ENCODE assay signal across 9 cellular contexts in the genomic region with DNA sequence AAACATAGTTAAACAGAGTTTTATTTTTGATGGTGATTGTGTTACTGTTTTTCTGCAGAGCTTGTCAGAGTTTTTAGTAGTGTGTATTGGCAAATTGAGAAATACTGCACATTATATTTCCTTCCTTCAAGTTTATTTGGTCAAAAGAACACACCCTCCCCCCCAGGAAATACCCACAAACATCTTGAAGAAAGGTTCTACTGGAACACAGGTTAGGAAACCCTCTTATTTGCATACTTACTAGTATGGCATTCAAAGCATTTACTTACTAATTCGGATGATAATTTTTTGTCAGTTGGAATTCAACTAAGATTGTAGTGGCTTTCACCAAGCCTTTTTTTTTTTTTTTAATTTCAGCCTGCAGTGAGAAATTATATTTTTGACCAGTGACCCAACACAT. TPM values are rescaled to one million over a fixed set of nuclear protein-coding genes. Genes with fewer than 3 reads are reported as not detected.
DNase-seq lines count a peak whose midpoint lies in the region; ATAC-seq, FAIRE-seq and TF ChIP-seq lines count a peak whose summit lies in the region.
"Had no signal": no experiment of that assay in that cellular context is flagged by ENCODE, and none has a peak within 500 bp of the region (broad histone marks: within the 10 kb centered on the region; RNA-seq: fewer than 3 reads in every experiment).

No MANE protein-coding gene starts in this region.

- peak overlapping the region; percentile 81 for H3K27ac Mint-ChIP-seq in activated CD8-positive, alpha-beta T cell treated with anti-CD3 and anti-CD28 coated beads for 36 hours
- peak overlapping the region; percentile 19 to 62 for H3K27ac Mint-ChIP-seq in natural killer cell

- H3K36me3 Mint-ChIP-seq in activated CD8-positive, alpha-beta T cell treated with anti-CD3 and anti-CD28 coated beads for 36 hours (ENCODE audit: low read depth), result peaks cover 68% of the 10 kb centered on the region
- H3K36me3 Mint-ChIP-seq in natural killer cell, result no peaks in the 10 kb centered on the region

- TF ChIP-seq CTCF in activated CD8-positive, alpha-beta T cell treated with anti-CD3 and anti-CD28 coated beads for 36 hours (IDR thresholded peaks at IDR 0.05), result no peak
- TF ChIP-seq CTCF in natural killer cell (IDR thresholded peaks at IDR 0.05), result no peak

- peak overlapping the region; percentile 27 for H3K4me3 Mint-ChIP-seq in activated CD8-positive, alpha-beta T cell treated with anti-CD3 and anti-CD28 coated beads for 36 hours
- peak overlapping the region; percentile 47 for H3K4me3 Mint-ChIP-seq in natural killer cell

- no peak for DNase-seq in GM12891 (ENCODE audit: insufficient read length, low spot score)
- DNase-seq in activated CD8-positive, alpha-beta T cell treated with anti-CD3 and anti-CD28 coated beads for 36 hours, result no peak
- DNase-seq in natural killer cell, result no peak
- no peak for DNase-seq in RPMI8226
- no peak for DNase-seq in NCI-H2029 treated with DMSO at 0.1 percent for 48 hours (lab: John Stamatoyannopoulos, UW)
- no peak for DNase-seq in NCI-H2171 (lab: John Stamatoyannopoulos, UW)

- H3K9me3 Mint-ChIP-seq in activated CD8-positive, alpha-beta T cell treated with anti-CD3 and anti-CD28 coated beads for 36 hours, result no peaks in the 10 kb centered on the region
- H3K9me3 Mint-ChIP-seq in natural killer cell, result no peaks in the 10 kb centered on the region

- POLR2A ChIA-PET in activated CD8-positive, alpha-beta T cell treated with anti-CD3 and anti-CD28 coated beads for 36 hours (lab: Charles Lee), result interaction anchor here (1.0 to 2.7 kb wide), 3 partner anchors 8 to 76 kb away, joined by 4 to 20 read pairs (median 4); partner anchors contain the start of gene CAB39

- FAIRE-seq in GM12891 (lab: Jason Lieb, UNC), result peak; percentile 77
- FAIRE-seq: GM12892 had no signal

- TF ChIP-seq POLR2A in GM12891 (IDR thresholded peaks at IDR 0.05; ENCODE audit: low read depth, low read length), result no peak

- no peaks in the 10 kb centered on the region for H3K27me3 Mint-ChIP-seq in activated CD8-positive, alpha-beta T cell treated with anti-CD3 and anti-CD28 coated beads for 36 hours
- no peaks in the 10 kb centered on the region for H3K27me3 Mint-ChIP-seq in natural killer cell (ENCODE audit: low read depth in 2 of 2)

- ATAC-seq in HG03066 (IDR thresholded peaks at IDR 0.05; ENCODE audit: low read depth, unreplicated experiment) (peak; percentile 78), natural killer cell (peak in 1 of 3 donors; percentile 24), GM21619 (IDR thresholded peaks at IDR 0.05; ENCODE audit: unreplicated experiment) (no peak)
- ATAC-seq in activated CD8-positive, alpha-beta T cell treated with anti-CD3 and anti-CD28 coated beads for 36 hours, result no peak

- peaks cover 82% of the 10 kb centered on the region for H3K4me1 Mint-ChIP-seq in activated CD8-positive, alpha-beta T cell treated with anti-CD3 and anti-CD28 coated beads for 36 hours (ENCODE audit: low read depth)
- peaks cover 62 to 64% of the 10 kb centered on the region in 2 donors for H3K4me1 Mint-ChIP-seq in natural killer cell

- CTCF ChIA-PET in activated CD8-positive, alpha-beta T cell treated with anti-CD3 and anti-CD28 coated beads for 36 hours (lab: Charles Lee), result interaction anchor here (0.8 to 3.6 kb wide), 5 partner anchors 8 to 76 kb away, joined by 3 to 29 read pairs (median 4); no protein-coding TSS in a partner anchor

- intact Hi-C loops in activated CD8-positive, alpha-beta T cell treated with anti-CD3 and anti-CD28 coated beads for 36 hours (cut with micrococcal nuclease), result no loop called here
- intact Hi-C loops in natural killer cell (cut with micrococcal nuclease), result loop anchor here (5.0 kb wide), 1 partner anchor 36 kb away; no protein-coding TSS in a partner anchor

TF ChIP-seq in GM12891, 5 proteins besides CTCF, POLR2A, EP300 and RAD21:
- TF ChIP-seq PAX5 (IDR thresholded peaks at IDR 0.05; ENCODE audit: insufficient read depth, low read length, severe bottlenecking) (no peak), POU2F2 (IDR thresholded peaks at IDR 0.05; ENCODE audit: low read depth, low read length) (0 out of 2 replicates have a peak, but pooled peaks have one; percentile 46)
TF ChIP-seq in GM12891: peak in this region for 1.

RNA-seq across cellular contexts. Expression of gene CAB39, which starts 9.1 kb away (rescaled TPM):
- polyA plus RNA-seq in GM12891 (2012; ENCODE audit: low read depth, missing spikeins), result 40.5 TPM
- 100 to 1,000 TPM; 119 to 120 TPM for total RNA-seq in activated CD8-positive, alpha-beta T cell treated with anti-CD3 and anti-CD28 coated beads for 36 hours
- total RNA-seq in natural killer cell, result 10 to 100 TPM; 75.4 to 96.5 (median 90.5) TPM
